In the genomic region with DNA sequence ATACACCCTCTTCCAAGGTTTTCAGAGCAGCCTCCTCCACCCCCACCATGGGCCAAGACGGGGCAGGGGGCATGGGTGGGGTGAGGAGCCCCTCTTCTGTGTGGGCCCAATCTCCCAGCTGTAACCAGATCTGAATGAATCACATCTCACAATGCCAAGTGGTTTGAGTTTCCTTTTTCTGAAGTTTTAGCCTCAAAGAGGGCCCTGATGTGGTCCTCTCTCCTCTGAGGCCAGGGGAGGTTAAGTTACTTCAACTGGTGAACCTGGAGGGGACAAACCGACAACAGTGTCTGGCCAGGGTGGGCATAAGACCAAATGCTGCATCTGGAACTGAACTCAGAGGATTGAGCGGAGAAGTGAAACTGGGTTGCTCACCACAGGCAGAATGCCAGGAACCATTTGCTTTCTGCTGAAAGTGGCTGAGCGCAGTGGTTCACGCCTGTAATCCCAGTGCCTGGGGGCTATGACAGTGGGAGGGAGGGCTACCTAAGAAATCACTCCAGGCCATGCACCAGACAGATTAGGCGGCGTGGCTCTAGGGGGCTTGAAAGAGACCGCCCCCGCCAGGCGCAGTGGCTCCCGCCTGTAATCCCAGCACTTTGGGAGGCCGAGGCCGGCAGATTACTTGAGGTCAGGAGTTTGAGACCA, we compare ENCODE assay signal across 8 cellular contexts. TPM values are rescaled to one million over a fixed set of nuclear protein-coding genes. Genes with fewer than 3 reads are reported as not detected.
DNase-seq lines count a peak whose midpoint lies in the region; ATAC-seq, FAIRE-seq and TF ChIP-seq lines count a peak whose summit lies in the region.

No MANE protein-coding gene starts in this region.

- H3K27me3 Mint-ChIP-seq in activated T-helper 1 cell treated with anti-CD3 and anti-CD28 coated beads, Interleukin-12 subunit alpha, Interleukin-12 subunit beta, Interleukin-2, Interleukin-4 antibody, amounts not matched to agents 30 ng/mL and 10 ng/mL and 1 ng/mL, durations not matched to agents 14 hours and 24 hours and 36 hours (ENCODE audit: insufficient read depth) = peaks cover 11% of the 10 kb centered on the region

- H3K4me3 ChIP-seq in liver (ENCODE audit: low read depth in 1 of 3, low read length in 3 of 3) (no peak overlapping the region), HepG2 (replicated peaks in 1 of 3; ENCODE audit: insufficient read depth in 1 of 3, low read depth in 2 of 3, low read length in 3 of 3) (no peak overlapping the region), spleen (peak overlapping the region in 7 of 8 donors; percentile 16 to 66 (median 26))

- no peak for TF ChIP-seq EP300 in HepG2 (IDR thresholded peaks at IDR 0.05; ENCODE audit: low read depth in 2 of 2, low read length in 2 of 2)
- TF ChIP-seq EP300 in HepG2 (CRISPR knock-in tag; IDR thresholded peaks at IDR 0.05; ENCODE audit: borderline replicate concordance) = no peak

- H3K27ac Mint-ChIP-seq in activated T-helper 1 cell treated with anti-CD3 and anti-CD28 coated beads, Interleukin-12 subunit alpha, Interleukin-12 subunit beta, Interleukin-2, Interleukin-4 antibody, amounts not matched to agents 30 ng/mL and 10 ng/mL and 1 ng/mL, durations not matched to agents 14 hours and 24 hours and 36 hours = peak overlapping the region; percentile 73

- POLR2A ChIA-PET in HepG2 (lab: Yijun Ruan, JAX) = no interaction called here

- TF ChIP-seq POLR2A in HepG2 (IDR thresholded peaks at IDR 0.05; ENCODE audit: insufficient read depth in 1 of 2, low read depth in 2 of 2, low read length in 2 of 2) (no peak), spleen (IDR thresholded peaks at IDR 0.05) (no peak)

- no peak for DNase-seq in HepG2 (ENCODE audit: low spot score)
- no peak for DNase-seq in activated T-helper 1 cell treated with anti-CD3 and anti-CD28 coated beads, Interleukin-12 subunit alpha, Interleukin-12 subunit beta, Interleukin-2, Interleukin-4 antibody, amounts not matched to agents 30 ng/mL and 10 ng/mL and 1 ng/mL, durations not matched to agents 14 hours and 24 hours and 36 hours (ENCODE audit: low spot score)
- DNase-seq in left cardiac atrium = peak; percentile 62
- no peak for DNase-seq in spleen
- no peak for DNase-seq in NCI-H1092 treated with DMSO at 0.1 percent for 48 hours (lab: John Stamatoyannopoulos, UW)
- no peak for DNase-seq in SKM-1 treated with dmso at 0.1 percent for 144 hours (lab: John Stamatoyannopoulos, UW; ENCODE audit: unreplicated experiment)

- no peak overlapping the region for H2AFZ ChIP-seq in HepG2 (ENCODE audit: low read length)

- no peaks in the 10 kb centered on the region for H3K9me3 ChIP-seq in liver (ENCODE audit: control insufficient read depth in 4 of 4, low read length in 3 of 4)
- peaks cover 7% of the 10 kb centered on the region for H3K9me3 ChIP-seq in HepG2 (ENCODE audit: low read length)
- peaks cover 0 to 15% (median 7%) of the 10 kb centered on the region in 8 donors for H3K9me3 ChIP-seq in spleen

- TF ChIP-seq CTCF in liver (IDR thresholded peaks at IDR 0.05; ENCODE audit: low read depth, low read length, missing input control) (no peak), HepG2 (CRISPR knock-in tag; IDR thresholded peaks at IDR 0.05) (no peak), spleen (IDR thresholded peaks at IDR 0.05 in 8 of 11, conservative IDR thresholded peaks at IDR 0.05 in 3 of 11) (no peak)

- ATAC-seq in HepG2 (no peak), left cardiac atrium (peak; percentile 66 to 70), HG03469 (IDR thresholded peaks at IDR 0.05; ENCODE audit: unreplicated experiment) (no peak)

- H3K4me1 ChIP-seq in liver (ENCODE audit: control insufficient read depth in 4 of 4, insufficient read depth in 4 of 4, low read length in 3 of 4) = no peaks in the 10 kb centered on the region
- H3K4me1 ChIP-seq in HepG2 (ENCODE audit: insufficient read depth, low read length) = peaks cover 39% of the 10 kb centered on the region
- H3K4me1 ChIP-seq in spleen = peaks cover 12 to 35% (median 28%) of the 10 kb centered on the region in 6 donors

- peaks cover 18% of the 10 kb centered on the region for H3K4me1 Mint-ChIP-seq in activated T-helper 1 cell treated with anti-CD3 and anti-CD28 coated beads, Interleukin-12 subunit alpha, Interleukin-12 subunit beta, Interleukin-2, Interleukin-4 antibody, amounts not matched to agents 30 ng/mL and 10 ng/mL and 1 ng/mL, durations not matched to agents 14 hours and 24 hours and 36 hours (ENCODE audit: low read depth)

- FAIRE-seq in HepG2 (lab: Jason Lieb, UNC) = no peak

- peaks cover 12% of the 10 kb centered on the region for H3K9me3 Mint-ChIP-seq in activated T-helper 1 cell treated with anti-CD3 and anti-CD28 coated beads, Interleukin-12 subunit alpha, Interleukin-12 subunit beta, Interleukin-2, Interleukin-4 antibody, amounts not matched to agents 30 ng/mL and 10 ng/mL and 1 ng/mL, durations not matched to agents 14 hours and 24 hours and 36 hours

- WGBS in liver = 70% methylated on average over 13 of the region's 13 CpGs
- 75% methylated on average over 13 of the region's 13 CpGs for WGBS in HepG2 (ENCODE audit: low lambda C conversion rate)
- 51 to 69% (median 58%) methylated on average over 13 of the region's 13 CpGs for WGBS in spleen, 5 donors

- TF ChIP-seq RAD21 in liver (IDR thresholded peaks at IDR 0.05) = no peak
- TF ChIP-seq RAD21 in HepG2 (CRISPR knock-in tag; IDR thresholded peaks at IDR 0.05) = no peak

- no peaks in the 10 kb centered on the region for H3K79me2 ChIP-seq in HepG2 (ENCODE audit: insufficient read depth, low read length)

- no TSS peak for BruUV-seq in HepG2 (replicated peaks; lab: Mats Ljungman, UMichigan)

- no peaks in the 10 kb centered on the region for H3K36me3 ChIP-seq in liver (ENCODE audit: control insufficient read depth in 4 of 4, insufficient read depth in 3 of 4, low read depth in 1 of 4, low read length in 3 of 4)
- H3K36me3 ChIP-seq in HepG2 (replicated peaks in 1 of 2; ENCODE audit: control insufficient read depth in 1 of 2, insufficient read depth in 2 of 2, low read length in 2 of 2) = no peaks in the 10 kb centered on the region
- no peaks in the 10 kb centered on the region for H3K36me3 ChIP-seq in spleen

- intact Hi-C loops in HepG2 (cut with micrococcal nuclease; ENCODE audit: unreplicated experiment) = no loop called here
- intact Hi-C loops in activated T-helper 1 cell treated with anti-CD3 and anti-CD28 coated beads, Interleukin-12 subunit alpha, Interleukin-12 subunit beta, Interleukin-2, Interleukin-4 antibody, amounts not matched to agents 30 ng/mL and 10 ng/mL and 1 ng/mL, durations not matched to agents 14 hours and 24 hours and 36 hours (cut with micrococcal nuclease) = loop anchor here (1.0 kb wide), 3 partner anchors 32 to 81 kb away; partner anchors contain the start of gene SMG9
- intact Hi-C loops in left cardiac atrium (cut with DNase I) = no loop called here
- intact Hi-C loops in spleen (cut with DNase I; ENCODE audit: low total_unique reads) = no loop called here

- peaks cover 2% of the 10 kb centered on the region for H3K36me3 Mint-ChIP-seq in activated T-helper 1 cell treated with anti-CD3 and anti-CD28 coated beads, Interleukin-12 subunit alpha, Interleukin-12 subunit beta, Interleukin-2, Interleukin-4 antibody, amounts not matched to agents 30 ng/mL and 10 ng/mL and 1 ng/mL, durations not matched to agents 14 hours and 24 hours and 36 hours (ENCODE audit: low read depth)

- CTCF ChIA-PET in HepG2 (lab: Yijun Ruan, JAX; ENCODE audit: low intra/inter-chr PET ratio, low total read pairs) = no interaction called here

- H3K4me3 Mint-ChIP-seq in activated T-helper 1 cell treated with anti-CD3 and anti-CD28 coated beads, Interleukin-12 subunit alpha, Interleukin-12 subunit beta, Interleukin-2, Interleukin-4 antibody, amounts not matched to agents 30 ng/mL and 10 ng/mL and 1 ng/mL, durations not matched to agents 14 hours and 24 hours and 36 hours = peak overlapping the region; percentile 72

- peak overlapping the region in 1 of 2 donors; percentile 47 for H3K9ac ChIP-seq in liver (ENCODE audit: low read depth in 1 of 2, low read length in 2 of 2)
- H3K9ac ChIP-seq in HepG2 (ENCODE audit: insufficient read depth, low read depth, low read length) = no peak overlapping the region

- H3K27me3 ChIP-seq in liver (ENCODE audit: control insufficient read depth in 4 of 4, insufficient read depth in 4 of 4, low read length in 3 of 4) (peaks cover 0 to 3% (median 1%) of the 10 kb centered on the region in 4 donors), HepG2 (ENCODE audit: control insufficient read depth in 1 of 2, insufficient read depth in 2 of 2, low read length in 2 of 2) (peaks cover 0 to 1% of the 10 kb centered on the region in 2 experiments; a peak in 1 of 5 replicates), spleen (replicated peaks in 1 of 7) (peaks cover 0 to 11% (median 0%) of the 10 kb centered on the region in 7 donors)

- H3K4me2 ChIP-seq in HepG2 (ENCODE audit: low read depth, low read length) = no peak overlapping the region; the same call in 1 of the 2 replicates

- H4K20me1 ChIP-seq in HepG2 (ENCODE audit: insufficient read depth, low read length) = no peaks in the 10 kb centered on the region

- in situ Hi-C loops in HepG2 (cut with HindIII; ENCODE audit: extremely low pct_ligation_motif_present, low pct_unique_long_range_greater_than_20kb) = no loop called here

- H3K27ac ChIP-seq in liver (ENCODE audit: low read depth in 1 of 2, low read length in 2 of 2) (peak overlapping the region; percentile 37 to 87), HepG2 (ENCODE audit: extremely low read length, insufficient read depth, low read length) (no peak overlapping the region), spleen (peak overlapping the region; percentile 88 to 98 (median 92))

RNA-seq across cellular contexts. Expression of gene IRGC, which starts 15.4 kb away (rescaled TPM):
- total RNA-seq in liver = not detected
- not detected for polyA plus RNA-seq in liver
- total RNA-seq in HepG2 (2016; rRNA removed; fragmentation: Illumina TruSeq; extraction: Trizol) = not detected in 2 replicates
- not detected in 2 replicates for total RNA-seq in HepG2 (2016; cell fraction: cytosol; rRNA removed; fragmentation: Illumina TruSeq; extraction: Trizol; ENCODE audit: low read depth)
- total RNA-seq in HepG2 (2016; cell fraction: insoluble cytoplasmic fraction; rRNA removed; fragmentation: Illumina TruSeq; extraction: Trizol) = not detected in 2 replicates
- total RNA-seq in HepG2 (2016; cell fraction: membrane; rRNA removed; fragmentation: Illumina TruSeq; extraction: Trizol) = not detected in 2 replicates
- total RNA-seq in HepG2 (2016; cell fraction: nucleus; rRNA removed; fragmentation: Illumina TruSeq; extraction: Trizol) = not detected in 2 replicates
- not detected in 2 replicates for polyA plus RNA-seq in HepG2 (2011; rRNA removed)
- polyA plus RNA-seq in HepG2 (2011; cell fraction: cytosol; rRNA removed) = not detected in 2 replicates
- not detected in 2 replicates for polyA plus RNA-seq in HepG2 (2011; cell fraction: nucleus; rRNA removed)
- not detected in 2 replicates for polyA plus RNA-seq in HepG2 (2012)
- polyA plus RNA-seq in HepG2 (2016; cell fraction: cytosol; fragmentation: Illumina TruSeq; extraction: Trizol; ENCODE audit: low read depth) = not detected in 2 replicates
- polyA plus RNA-seq in HepG2 (2016; cell fraction: insoluble cytoplasmic fraction; fragmentation: Illumina TruSeq; extraction: Trizol; ENCODE audit: low read depth) = not detected in 2 replicates
- not detected in 2 replicates for polyA plus RNA-seq in HepG2 (2016; cell fraction: membrane; fragmentation: Illumina TruSeq; extraction: Trizol; ENCODE audit: low read depth)
- polyA plus RNA-seq in HepG2 (2016; cell fraction: nucleus; fragmentation: Illumina TruSeq; extraction: Trizol; ENCODE audit: insufficient read depth, low read depth) = not detected in 2 replicates
- polyA minus RNA-seq in HepG2 (2011; rRNA and poly(A)+ RNA removed; ENCODE audit: low replicate concordance) = not detected in 2 replicates
- not detected in 2 replicates for polyA minus RNA-seq in HepG2 (2011; cell fraction: cytosol; rRNA and poly(A)+ RNA removed)
- not detected in 2 replicates for polyA minus RNA-seq in HepG2 (2011; cell fraction: nucleus; rRNA and poly(A)+ RNA removed)
- not detected in 2 replicates for total RNA-seq in activated T-helper 1 cell treated with anti-CD3 and anti-CD28 coated beads, Interleukin-12 subunit alpha, Interleukin-12 subunit beta, Interleukin-2, Interleukin-4 antibody, amounts not matched to agents 30 ng/mL and 10 ng/mL and 1 ng/mL, durations not matched to agents 14 hours and 24 hours and 36 hours
- total RNA-seq in left cardiac atrium = not detected
- total RNA-seq in spleen = not detected
- not detected for polyA plus RNA-seq in spleen

RNA-seq across cellular contexts. Expression of gene PLAUR, which starts 30.5 kb away (rescaled TPM):
- total RNA-seq in liver = 1 to 10 TPM; 2.8 to 3.7 TPM
- polyA plus RNA-seq in liver = 1 to 10 TPM; 1.1 to 1.9 TPM
- 2.2 and 2.5 TPM in 2 replicates for total RNA-seq in HepG2 (2016; rRNA removed; fragmentation: Illumina TruSeq; extraction: Trizol)
- 1.1 and 2.5 TPM in 2 replicates for total RNA-seq in HepG2 (2016; cell fraction: cytosol; rRNA removed; fragmentation: Illumina TruSeq; extraction: Trizol; ENCODE audit: low read depth)
- 1.8 and 2.2 TPM in 2 replicates for total RNA-seq in HepG2 (2016; cell fraction: insoluble cytoplasmic fraction; rRNA removed; fragmentation: Illumina TruSeq; extraction: Trizol)
- 1.2 and 2.1 TPM in 2 replicates for total RNA-seq in HepG2 (2016; cell fraction: membrane; rRNA removed; fragmentation: Illumina TruSeq; extraction: Trizol)
- total RNA-seq in HepG2 (2016; cell fraction: nucleus; rRNA removed; fragmentation: Illumina TruSeq; extraction: Trizol) = 1.4 and 3.2 TPM in 2 replicates
- polyA plus RNA-seq in HepG2 (2011; rRNA removed) = 2.9 and 3.9 TPM in 2 replicates
- polyA plus RNA-seq in HepG2 (2011; cell fraction: cytosol; rRNA removed) = 2.1 and 2.9 TPM in 2 replicates
- 8.0 and 8.8 TPM in 2 replicates for polyA plus RNA-seq in HepG2 (2011; cell fraction: nucleus; rRNA removed)
- polyA plus RNA-seq in HepG2 (2012) = 2.0 and 2.1 TPM in 2 replicates
- polyA plus RNA-seq in HepG2 (2016; cell fraction: cytosol; fragmentation: Illumina TruSeq; extraction: Trizol; ENCODE audit: low read depth) = 0.71 and 1.1 TPM in 2 replicates
- 2.7 and 2.8 TPM in 2 replicates for polyA plus RNA-seq in HepG2 (2016; cell fraction: insoluble cytoplasmic fraction; fragmentation: Illumina TruSeq; extraction: Trizol; ENCODE audit: low read depth)
- 1.1 and 1.3 TPM in 2 replicates for polyA plus RNA-seq in HepG2 (2016; cell fraction: membrane; fragmentation: Illumina TruSeq; extraction: Trizol; ENCODE audit: low read depth)
- polyA plus RNA-seq in HepG2 (2016; cell fraction: nucleus; fragmentation: Illumina TruSeq; extraction: Trizol; ENCODE audit: insufficient read depth, low read depth) = 6.9 and 8.6 TPM in 2 replicates
- polyA minus RNA-seq in HepG2 (2011; rRNA and poly(A)+ RNA removed; ENCODE audit: low replicate concordance) = 2.8 and 50.5 TPM in 2 replicates
- polyA minus RNA-seq in HepG2 (2011; cell fraction: cytosol; rRNA and poly(A)+ RNA removed) = 1.3 and 2.9 TPM in 2 replicates
- 1.4 and 1.7 TPM in 2 replicates for polyA minus RNA-seq in HepG2 (2011; cell fraction: nucleus; rRNA and poly(A)+ RNA removed)
- 10.9 and 12.1 TPM in 2 replicates for total RNA-seq in activated T-helper 1 cell treated with anti-CD3 and anti-CD28 coated beads, Interleukin-12 subunit alpha, Interleukin-12 subunit beta, Interleukin-2, Interleukin-4 antibody, amounts not matched to agents 30 ng/mL and 10 ng/mL and 1 ng/mL, durations not matched to agents 14 hours and 24 hours and 36 hours
- 10 to 100 TPM in 1 of 2 donors, 1 to 10 TPM in 1; 8.9 to 19.2 TPM for total RNA-seq in left cardiac atrium
- 10 to 100 TPM; 20.3 to 86.4 (median 41.7) TPM for total RNA-seq in spleen
- 10 to 100 TPM in 1 of 3 donors, 1 to 10 TPM in 2; 7.3 to 12.0 (median 8.7) TPM for polyA plus RNA-seq in spleen

RNA-seq across cellular contexts. Expression of gene SMG9, which starts 54.3 kb away (rescaled TPM):
- total RNA-seq in liver = 1 to 10 TPM; 5.5 to 6.2 TPM
- polyA plus RNA-seq in liver = 1 to 10 TPM; 5.4 to 8.9 TPM
- total RNA-seq in HepG2 (2016; rRNA removed; fragmentation: Illumina TruSeq; extraction: Trizol) = 9.6 and 18.7 TPM in 2 replicates
- 4.7 and 6.3 TPM in 2 replicates for total RNA-seq in HepG2 (2016; cell fraction: cytosol; rRNA removed; fragmentation: Illumina TruSeq; extraction: Trizol; ENCODE audit: low read depth)
- 10.9 and 18.3 TPM in 2 replicates for total RNA-seq in HepG2 (2016; cell fraction: insoluble cytoplasmic fraction; rRNA removed; fragmentation: Illumina TruSeq; extraction: Trizol)
- 5.4 and 5.5 TPM in 2 replicates for total RNA-seq in HepG2 (2016; cell fraction: membrane; rRNA removed; fragmentation: Illumina TruSeq; extraction: Trizol)
- total RNA-seq in HepG2 (2016; cell fraction: nucleus; rRNA removed; fragmentation: Illumina TruSeq; extraction: Trizol) = 20.5 and 25.3 TPM in 2 replicates
- 16.1 and 16.7 TPM in 2 replicates for polyA plus RNA-seq in HepG2 (2011; rRNA removed)
- polyA plus RNA-seq in HepG2 (2011; cell fraction: cytosol; rRNA removed) = 4.3 and 6.9 TPM in 2 replicates
- polyA plus RNA-seq in HepG2 (2011; cell fraction: nucleus; rRNA removed) = 36.9 and 41.9 TPM in 2 replicates
- 12.3 and 15.7 TPM in 2 replicates for polyA plus RNA-seq in HepG2 (2012)
- 2.4 and 2.9 TPM in 2 replicates for polyA plus RNA-seq in HepG2 (2016; cell fraction: cytosol; fragmentation: Illumina TruSeq; extraction: Trizol; ENCODE audit: low read depth)
- 16.1 and 23.3 TPM in 2 replicates for polyA plus RNA-seq in HepG2 (2016; cell fraction: insoluble cytoplasmic fraction; fragmentation: Illumina TruSeq; extraction: Trizol; ENCODE audit: low read depth)
- 3.6 and 4.5 TPM in 2 replicates for polyA plus RNA-seq in HepG2 (2016; cell fraction: membrane; fragmentation: Illumina TruSeq; extraction: Trizol; ENCODE audit: low read depth)
- 70.5 and 75.9 TPM in 2 replicates for polyA plus RNA-seq in HepG2 (2016; cell fraction: nucleus; fragmentation: Illumina TruSeq; extraction: Trizol; ENCODE audit: insufficient read depth, low read depth)
- polyA minus RNA-seq in HepG2 (2011; rRNA and poly(A)+ RNA removed; ENCODE audit: low replicate concordance) = 12.4 and 18.2 TPM in 2 replicates
- polyA minus RNA-seq in HepG2 (2011; cell fraction: cytosol; rRNA and poly(A)+ RNA removed) = 2.9 and 3.6 TPM in 2 replicates
- 16.5 and 18.7 TPM in 2 replicates for polyA minus RNA-seq in HepG2 (2011; cell fraction: nucleus; rRNA and poly(A)+ RNA removed)
- 86.6 and 89.2 TPM in 2 replicates for total RNA-seq in activated T-helper 1 cell treated with anti-CD3 and anti-CD28 coated beads, Interleukin-12 subunit alpha, Interleukin-12 subunit beta, Interleukin-2, Interleukin-4 antibody, amounts not matched to agents 30 ng/mL and 10 ng/mL and 1 ng/mL, durations not matched to agents 14 hours and 24 hours and 36 hours
- total RNA-seq in left cardiac atrium = 10 to 100 TPM; 19.4 to 22.1 TPM
- total RNA-seq in spleen = 10 to 100 TPM; 30.9 to 65.9 (median 54.6) TPM
- 10 to 100 TPM; 34.0 to 44.8 (median 44.3) TPM for polyA plus RNA-seq in spleen

Comparison
In these comparisons a context has a peak if more than half of its experiments do, and no peak if none do; other contexts are left out.
1. H3K4me3 ChIP-seq: peak in spleen (7 of 8); none in liver (0 of 3) and HepG2 (0 of 3).
2. ATAC-seq: peak in left cardiac atrium (2 of 2); none in HepG2 (single experiment) and HG03469 (single experiment).